In the genomic region with DNA sequence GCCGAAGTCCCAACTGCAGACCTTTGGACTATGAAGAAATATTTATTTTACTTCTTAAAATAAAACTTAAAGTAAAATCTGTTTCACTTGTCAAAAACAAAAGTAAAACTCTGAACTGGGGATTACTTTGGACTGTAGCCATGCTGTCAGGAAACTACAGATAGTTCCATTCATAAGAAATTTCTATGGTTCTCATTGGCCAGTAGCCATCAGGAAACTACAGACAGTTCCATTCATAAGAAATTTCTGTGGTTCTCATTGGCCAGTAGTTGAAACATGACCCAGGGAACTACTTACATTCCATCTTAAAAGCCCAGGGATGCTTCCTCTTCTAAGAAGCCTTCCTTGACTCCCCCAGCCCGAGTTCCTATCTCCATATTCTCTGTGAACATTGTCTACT, we compare ENCODE assay signal across 18 cellular contexts.
A peak's percentile ranks its signal among the peaks of the same experiment; 100 is the strongest.
DNase-seq lines count a peak whose midpoint lies in the region; ATAC-seq, FAIRE-seq and TF ChIP-seq lines count a peak whose summit lies in the region.
"Had no signal": no experiment of that assay in that cellular context is flagged by ENCODE, and none has a peak within 500 bp of the region (broad histone marks: within the 10 kb centered on the region; RNA-seq: fewer than 3 reads in every experiment).

No MANE protein-coding gene starts in this region.

- no peak for TF ChIP-seq POLR2A in body of pancreas (IDR thresholded peaks at IDR 0.05)

- no peaks in the 10 kb centered on the region for H3K36me3 Mint-ChIP-seq in naive thymus-derived CD8-positive, alpha-beta T cell
- H3K36me3 Mint-ChIP-seq: IgD-negative memory B cell had no signal

- peak overlapping the region; percentile 27 for H3K27ac ChIP-seq in A673 (ENCODE audit: low read depth, low read length, poor library complexity, severe bottlenecking)
- H3K27ac ChIP-seq in body of pancreas: peak overlapping the region in 1 of 4 donors; percentile 52
- peak overlapping the region in 1 of 4 donors; percentile 12 for H3K27ac ChIP-seq in pancreas
- H3K27ac ChIP-seq: C4-2B had no signal

- FAIRE-seq in pancreas (lab: Jason Lieb, UNC): no peak
- FAIRE-seq: A204.1, H1, HepG2 had no signal

- peaks cover 5% of the 10 kb centered on the region for H3K4me1 ChIP-seq in A673 (ENCODE audit: insufficient read depth, low read length, poor library complexity, severe bottlenecking)
- no peaks in the 10 kb centered on the region for H3K4me1 ChIP-seq in body of pancreas
- H3K4me1 ChIP-seq in pancreas: no peaks in the 10 kb centered on the region

- TF ChIP-seq CTCF in A673 (conservative IDR thresholded peaks at IDR 0.05; ENCODE audit: low read depth, low read length) (no peak), body of pancreas (IDR thresholded peaks at IDR 0.05) (no peak), pancreas (IDR thresholded peaks at IDR 0.05) (no peak)

- intact Hi-C loops in A673 (cut with micrococcal nuclease; ENCODE audit: unreplicated experiment): no loop called here
- intact Hi-C loops in body of pancreas (cut with DNase I): no loop called here
- intact Hi-C loops in pancreas (cut with DNase I): no loop called here

- H3K9me3 ChIP-seq in A673 (ENCODE audit: low read depth, low read length, poor library complexity, severe bottlenecking): no peaks in the 10 kb centered on the region
- no peaks in the 10 kb centered on the region for H3K9me3 ChIP-seq in body of pancreas
- no peaks in the 10 kb centered on the region for H3K9me3 ChIP-seq in pancreas

- H3K4me3 ChIP-seq in A673 (ENCODE audit: low read depth, low read length, poor library complexity, severe bottlenecking) (peak overlapping the region; percentile 20), body of pancreas (no peak overlapping the region), pancreas (no peak overlapping the region)

- no peak overlapping the region for H3K27ac Mint-ChIP-seq in naive thymus-derived CD8-positive, alpha-beta T cell
- H3K27ac Mint-ChIP-seq: CD4-positive, alpha-beta T cell; H9; IgD-negative memory B cell had no signal

- peaks cover 0 to 18% (median 4%) of the 10 kb centered on the region in 5 donors for H3K27me3 Mint-ChIP-seq in naive thymus-derived CD8-positive, alpha-beta T cell
- H3K27me3 Mint-ChIP-seq: CD4-positive, alpha-beta T cell had no signal

- no TSS peak for BruUV-seq in A673 (replicated peaks; lab: Mats Ljungman, UMichigan)

- WGBS in body of pancreas, 2 donors: 10 to 15% methylated on average over 2 of the region's 2 CpGs
- 9 to 18% methylated on average over 2 of the region's 2 CpGs for WGBS in pancreas, 2 donors

- ATAC-seq in body of pancreas (peak; percentile 63), pancreas (peak; percentile 67 to 86 (median 73)), HG02973 (IDR thresholded peaks at IDR 0.05; ENCODE audit: unreplicated experiment) (no peak)
- no peak for ATAC-seq in naive thymus-derived CD8-positive, alpha-beta T cell
- ATAC-seq: HepG2 had no signal

- no peaks in the 10 kb centered on the region for H3K4me1 Mint-ChIP-seq in naive thymus-derived CD8-positive, alpha-beta T cell

- H3K36me3 ChIP-seq in A673 (ENCODE audit: insufficient read depth, low read length, poor library complexity, severe bottlenecking): no peaks in the 10 kb centered on the region
- H3K36me3 ChIP-seq in body of pancreas (replicated peaks in 1 of 2; ENCODE audit: insufficient read depth in 1 of 2, low read depth in 2 of 2): no peaks in the 10 kb centered on the region
- no peaks in the 10 kb centered on the region for H3K36me3 ChIP-seq in pancreas

- H3K9me3 Mint-ChIP-seq in naive thymus-derived CD8-positive, alpha-beta T cell: peaks cover 0 to 5% (median 0%) of the 10 kb centered on the region in 9 donors
- H3K9me3 Mint-ChIP-seq: CD4-positive, alpha-beta T cell; H9 had no signal

- POLR2A ChIA-PET in A673 (lab: Charles Lee; ENCODE audit: low non-redundant PET): no interaction called here
- POLR2A ChIA-PET in naive thymus-derived CD8-positive, alpha-beta T cell (lab: Charles Lee): no interaction called here

- H3K4me3 Mint-ChIP-seq in naive thymus-derived CD8-positive, alpha-beta T cell: no peak overlapping the region
- H3K4me3 Mint-ChIP-seq: CD4-positive, alpha-beta T cell; H9; IgD-negative memory B cell had no signal

- H3K27me3 ChIP-seq in A673 (replicated peaks; ENCODE audit: insufficient read depth, low read depth, low read length, poor library complexity) (no peaks in the 10 kb centered on the region), body of pancreas (no peaks in the 10 kb centered on the region), pancreas (no peaks in the 10 kb centered on the region)

- DNase-seq in A673 (ENCODE audit: low spot score) (peak; percentile 90), COLO829 (ENCODE audit: low spot score) (peak; percentile 4), body of pancreas (peak in 1 of 4 donors; percentile 40), pancreas (no peak), hippocampal formation (lab: John Stamatoyannopoulos, UW) (no peak)
- DNase-seq in naive thymus-derived CD8-positive, alpha-beta T cell: no peak
- DNase-seq: AML-193; CD4-positive, alpha-beta T cell; DMS153; DMS79; GDM1; H9 had no signal

- CTCF ChIA-PET in A673 (lab: Charles Lee): no interaction called here

Comparison
In these comparisons a context has a peak if more than half of its experiments do, and no peak if none do; other contexts are left out.
1. DNase-seq: peak in A673 (single experiment) and COLO829 (single experiment); none in pancreas (0 of 6), naive thymus-derived CD8-positive, alpha-beta T cell (0 of 10) and hippocampal formation (0 of 2).
2. ATAC-seq: peak in body of pancreas (single experiment) and pancreas (4 of 4); none in HG02973 (single experiment) and naive thymus-derived CD8-positive, alpha-beta T cell (0 of 2).